In the genomic region with DNA sequence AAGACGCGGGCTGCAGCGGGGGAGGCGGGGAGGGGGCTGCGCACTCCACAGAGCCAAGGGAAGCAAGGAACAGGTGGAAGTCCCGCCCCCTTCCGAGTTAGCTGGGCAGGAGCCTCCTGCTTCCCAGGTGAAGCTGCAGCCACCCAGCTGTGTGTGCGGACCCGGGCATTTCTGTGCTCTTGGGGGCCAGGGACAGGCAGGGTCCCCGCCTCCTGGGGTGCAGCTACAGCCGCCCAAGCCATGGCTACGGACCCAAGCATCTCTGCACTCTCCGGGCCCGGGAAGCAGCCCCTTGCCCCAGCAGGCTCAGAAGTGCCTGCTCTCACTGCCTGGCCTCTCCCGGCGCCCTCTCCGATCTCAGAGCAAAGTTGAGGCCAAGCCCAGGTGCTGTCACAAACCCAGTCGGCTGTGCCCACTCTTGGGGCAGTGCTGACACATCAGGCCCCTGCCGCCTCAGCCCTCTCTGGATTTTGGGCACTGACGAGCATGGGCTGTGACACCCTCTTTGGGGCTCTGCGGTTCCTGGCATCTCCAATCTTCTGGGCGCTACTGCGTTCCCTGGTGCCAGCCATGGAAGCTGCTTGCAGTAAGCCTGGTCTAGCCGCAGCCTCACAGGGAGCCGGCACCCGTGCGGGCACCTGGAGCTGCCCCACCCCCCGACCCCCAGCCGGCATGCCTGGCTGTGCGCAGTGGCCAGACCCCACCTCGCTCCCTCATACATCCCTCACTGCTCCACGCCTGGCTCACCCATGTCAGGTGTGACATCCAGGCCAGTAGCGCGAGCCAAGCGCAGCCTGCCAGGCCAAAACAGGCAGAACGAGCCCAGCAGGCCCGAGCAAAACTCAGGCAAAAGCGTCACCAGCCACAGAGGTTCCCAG, we compare ENCODE assay signal across 11 cellular contexts. TPM values are rescaled to one million over a fixed set of nuclear protein-coding genes. Genes with fewer than 3 reads are reported as not detected.
A peak's percentile ranks its signal among the peaks of the same experiment; 100 is the strongest.
DNase-seq lines count a peak whose midpoint lies in the region; ATAC-seq and TF ChIP-seq lines count a peak whose summit lies in the region.
"Had no signal": no experiment of that assay in that cellular context is flagged by ENCODE, and none has a peak within 500 bp of the region (broad histone marks: within the 10 kb centered on the region; RNA-seq: fewer than 3 reads in every experiment).

No MANE protein-coding gene starts in this region.

- H3K9ac ChIP-seq in PC-3 (ENCODE audit: low read length), result peak overlapping the region; percentile 34; the same call in 1 of the 2 replicates

- H3K4me3 Mint-ChIP-seq in GM23338, result peak overlapping the region; percentile 69; the same call in 2 of the 3 replicates
- H3K4me3 Mint-ChIP-seq in progenitor cell of endocrine pancreas (ENCODE audit: low read depth), result peak overlapping the region; percentile 73
- H3K4me3 Mint-ChIP-seq: dendritic cell treated with granulocyte-macrophage colony-stimulating factor and Interleukin-4, amounts not matched to agents 40 ng/mL and 50 ng/mL, for 4 days had no signal

- H2AFZ ChIP-seq in GM23338 (peak overlapping the region; percentile 44; the same call in 1 of the 2 replicates), PC-3 (ENCODE audit: low read length) (peak overlapping the region; percentile 83)

- POLR2A ChIA-PET in PC-3 (lab: Charles Lee; ENCODE audit: unreplicated experiment), result no interaction called here

- H3K27me3 Mint-ChIP-seq in GM23338 (ENCODE audit: insufficient read depth, low read depth, poor library complexity), result peaks cover 2% of the 10 kb centered on the region
- H3K27me3 Mint-ChIP-seq in progenitor cell of endocrine pancreas, result no peaks in the 10 kb centered on the region

- H3K27ac Mint-ChIP-seq in GM23338 (no peak overlapping the region; the same call in 1 of the 2 replicates), progenitor cell of endocrine pancreas (no peak overlapping the region)
- H3K27ac Mint-ChIP-seq: dendritic cell treated with granulocyte-macrophage colony-stimulating factor and Interleukin-4, amounts not matched to agents 40 ng/mL and 50 ng/mL, for 4 days had no signal

- H3K79me2 ChIP-seq in GM23338 (replicated peaks; ENCODE audit: insufficient read depth), result no peaks in the 10 kb centered on the region
- no peaks in the 10 kb centered on the region for H3K79me2 ChIP-seq in PC-3 (ENCODE audit: low read length)

- DNase-seq in GM23338 (ENCODE audit: low spot score) (peak; percentile 81), PC-3 (peak; percentile 68), left ventricle myocardium superior (peak; percentile 32), progenitor cell of endocrine pancreas (ENCODE audit: low spot score, unreplicated experiment) (peak; percentile 26), activated T-cell treated with anti-CD3 and anti-CD28 coated beads for 4 hours (no peak), dermis blood vessel endothelial cell (no peak)
- DNase-seq: activated CD8-positive, alpha-beta memory T cell treated with anti-CD3 and anti-CD28 coated beads for 24 hours had no signal

- intact Hi-C loops in PC-3 (cut with micrococcal nuclease) (loop anchor here (2.0 to 10.0 kb wide), 6 partner anchors 58 to 1400 kb away; no protein-coding TSS in a partner anchor), left ventricle myocardium superior (cut with micrococcal nuclease) (no loop called here)

- H3K4me3 ChIP-seq in GM23338 (peak overlapping the region; percentile 52), PC-3 (ENCODE audit: low read length) (peak overlapping the region; percentile 63)

- H3K4me1 Mint-ChIP-seq in GM23338 (peaks cover 27% of the 10 kb centered on the region), progenitor cell of endocrine pancreas (ENCODE audit: low read depth) (peaks cover 3% of the 10 kb centered on the region)

- TF ChIP-seq CTCF in GM23338 (conservative IDR thresholded peaks at IDR 0.05; ENCODE audit: low read depth in 2 of 2) (no peak), PC-3 (conservative IDR thresholded peaks at IDR 0.05; ENCODE audit: low read depth, low read length) (no peak), progenitor cell of endocrine pancreas (IDR thresholded peaks at IDR 0.05; ENCODE audit: unreplicated experiment) (no peak)

- ATAC-seq in GM23338 (peak; percentile 95), PC-3 (peak; percentile 81), left ventricle myocardium superior (peak; percentile 49), GM18517 (IDR thresholded peaks at IDR 0.05; ENCODE audit: unreplicated experiment) (no peak), HG02852 (IDR thresholded peaks at IDR 0.05; ENCODE audit: unreplicated experiment) (no peak)

- peaks cover 26% of the 10 kb centered on the region for H3K4me1 ChIP-seq in GM23338 (ENCODE audit: insufficient read depth)
- H3K4me1 ChIP-seq in PC-3 (ENCODE audit: insufficient read depth, low read length), result peaks cover 13% of the 10 kb centered on the region; the same call in 1 of the 2 replicates

- H4K20me1 ChIP-seq in GM23338 (replicated peaks; ENCODE audit: insufficient read depth) (no peaks in the 10 kb centered on the region), PC-3 (ENCODE audit: low read length) (no peaks in the 10 kb centered on the region)

- H3K36me3 ChIP-seq in GM23338 (ENCODE audit: insufficient read depth), result no peaks in the 10 kb centered on the region
- H3K36me3 ChIP-seq in PC-3 (ENCODE audit: low read depth, low read length), result no peaks in the 10 kb centered on the region

- H3K9me3 ChIP-seq in PC-3 (ENCODE audit: low read length), result no peaks in the 10 kb centered on the region

- H3K27me3 ChIP-seq in GM23338 (ENCODE audit: insufficient read depth), result no peaks in the 10 kb centered on the region
- no peaks in the 10 kb centered on the region for H3K27me3 ChIP-seq in PC-3 (ENCODE audit: low read length)

- no TSS peak for BruUV-seq in PC-3 (replicated peaks; lab: Mats Ljungman, UMichigan)

- no peaks in the 10 kb centered on the region for H3K9me3 Mint-ChIP-seq in GM23338
- H3K9me3 Mint-ChIP-seq in progenitor cell of endocrine pancreas (ENCODE audit: low read depth), result peaks cover 3% of the 10 kb centered on the region
- H3K9me3 Mint-ChIP-seq: dendritic cell treated with granulocyte-macrophage colony-stimulating factor and Interleukin-4, amounts not matched to agents 40 ng/mL and 50 ng/mL, for 4 days had no signal

- CTCF ChIA-PET in PC-3 (lab: Charles Lee), result no interaction called here

- H3K9me2 ChIP-seq in GM23338 (ENCODE audit: insufficient read depth), result no peaks in the 10 kb centered on the region
- no peaks in the 10 kb centered on the region for H3K9me2 ChIP-seq in PC-3 (replicated peaks; ENCODE audit: low read length)

- H3F3A ChIP-seq in GM23338 (replicated peaks; ENCODE audit: low read depth) (no peaks in the 10 kb centered on the region), PC-3 (ENCODE audit: low read length, unreplicated experiment) (no peaks in the 10 kb centered on the region)

- H3K4me2 ChIP-seq in GM23338 (peak overlapping the region; percentile 71), PC-3 (ENCODE audit: low read length) (peak overlapping the region; percentile 83)

- H3K27ac ChIP-seq in GM23338 (ENCODE audit: low read depth), result no peak overlapping the region
- peak overlapping the region; percentile 39 for H3K27ac ChIP-seq in PC-3 (ENCODE audit: low read length)

- H3K36me3 Mint-ChIP-seq in GM23338 (ENCODE audit: low read depth), result peaks cover 6% of the 10 kb centered on the region; the same call in 2 of the 3 replicates
- no peaks in the 10 kb centered on the region for H3K36me3 Mint-ChIP-seq in progenitor cell of endocrine pancreas (ENCODE audit: insufficient read depth)

TF ChIP-seq in GM23338, 12 proteins besides CTCF, POLR2A, EP300 and RAD21:
- no peak for TF ChIP-seq EZH2 (IDR thresholded peaks at IDR 0.05; ENCODE audit: low read depth, unreplicated experiment)
- TF ChIP-seq EZH2phosphoT487 (IDR thresholded peaks at IDR 0.05; ENCODE audit: unreplicated experiment), result no peak
- TF ChIP-seq, protein P1, sequence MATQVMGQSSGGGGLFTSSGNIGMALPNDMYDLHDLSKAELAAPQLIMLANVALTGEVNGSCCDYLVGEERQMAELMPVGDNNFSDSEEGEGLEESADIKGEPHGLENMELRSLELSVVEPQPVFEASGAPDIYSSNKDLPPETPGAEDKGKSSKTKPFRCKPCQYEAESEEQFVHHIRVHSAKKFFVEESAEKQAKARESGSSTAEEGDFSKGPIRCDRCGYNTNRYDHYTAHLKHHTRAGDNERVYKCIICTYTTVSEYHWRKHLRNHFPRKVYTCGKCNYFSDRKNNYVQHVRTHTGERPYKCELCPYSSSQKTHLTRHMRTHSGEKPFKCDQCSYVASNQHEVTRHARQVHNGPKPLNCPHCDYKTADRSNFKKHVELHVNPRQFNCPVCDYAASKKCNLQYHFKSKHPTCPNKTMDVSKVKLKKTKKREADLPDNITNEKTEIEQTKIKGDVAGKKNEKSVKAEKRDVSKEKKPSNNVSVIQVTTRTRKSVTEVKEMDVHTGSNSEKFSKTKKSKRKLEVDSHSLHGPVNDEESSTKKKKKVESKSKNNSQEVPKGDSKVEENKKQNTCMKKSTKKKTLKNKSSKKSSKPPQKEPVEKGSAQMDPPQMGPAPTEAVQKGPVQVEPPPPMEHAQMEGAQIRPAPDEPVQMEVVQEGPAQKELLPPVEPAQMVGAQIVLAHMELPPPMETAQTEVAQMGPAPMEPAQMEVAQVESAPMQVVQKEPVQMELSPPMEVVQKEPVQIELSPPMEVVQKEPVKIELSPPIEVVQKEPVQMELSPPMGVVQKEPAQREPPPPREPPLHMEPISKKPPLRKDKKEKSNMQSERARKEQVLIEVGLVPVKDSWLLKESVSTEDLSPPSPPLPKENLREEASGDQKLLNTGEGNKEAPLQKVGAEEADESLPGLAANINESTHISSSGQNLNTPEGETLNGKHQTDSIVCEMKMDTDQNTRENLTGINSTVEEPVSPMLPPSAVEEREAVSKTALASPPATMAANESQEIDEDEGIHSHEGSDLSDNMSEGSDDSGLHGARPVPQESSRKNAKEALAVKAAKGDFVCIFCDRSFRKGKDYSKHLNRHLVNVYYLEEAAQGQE (IDR thresholded peaks at IDR 0.05; ENCODE audit: unreplicated experiment), result no peak
- TF ChIP-seq JUNB (IDR thresholded peaks at IDR 0.05; ENCODE audit: unreplicated experiment), result no peak
- TF ChIP-seq ZNF114 (CRISPR knock-in tag; IDR thresholded peaks at IDR 0.05), result no peak
- TF ChIP-seq STAT1 (IDR thresholded peaks at IDR 0.05; ENCODE audit: unreplicated experiment), result no peak

RNA-seq across cellular contexts. Expression of a gene that starts 8.5 kb away (rescaled TPM):
- total RNA-seq in GM23338 (2014; rRNA removed; shearing (Covaris generic)), result 4.3 and 4.7 TPM in 2 replicates
- 4.1 and 4.5 TPM in 2 replicates for polyA plus RNA-seq in GM23338 (2016; fragmentation: Nextera tagmentation; extraction: Ambion mirVana)
- total RNA-seq in PC-3 (2014; rRNA removed) (not detected in 2 replicates), left ventricle myocardium superior (2.3 TPM), progenitor cell of endocrine pancreas (0.22 and 0.53 TPM in 2 replicates), dermis blood vessel endothelial cell (not detected in 2 replicates)
- total RNA-seq: mononuclear cell had no signal

Comparison
In these comparisons a context has a peak if more than half of its experiments do, and no peak if none do; other contexts are left out.
1. ATAC-seq: peak in GM23338 (single experiment), PC-3 (single experiment) and left ventricle myocardium superior (single experiment); none in GM18517 (single experiment) and HG02852 (single experiment).
2. DNase-seq: peak in GM23338 (single experiment), PC-3 (single experiment), left ventricle myocardium superior (single experiment) and progenitor cell of endocrine pancreas (single experiment); none in activated T-cell treated with anti-CD3 and anti-CD28 coated beads for 4 hours (single experiment) and dermis blood vessel endothelial cell (single experiment).